Comparison of ENCODE assay signal across 1 cellular context in the genomic region with DNA sequence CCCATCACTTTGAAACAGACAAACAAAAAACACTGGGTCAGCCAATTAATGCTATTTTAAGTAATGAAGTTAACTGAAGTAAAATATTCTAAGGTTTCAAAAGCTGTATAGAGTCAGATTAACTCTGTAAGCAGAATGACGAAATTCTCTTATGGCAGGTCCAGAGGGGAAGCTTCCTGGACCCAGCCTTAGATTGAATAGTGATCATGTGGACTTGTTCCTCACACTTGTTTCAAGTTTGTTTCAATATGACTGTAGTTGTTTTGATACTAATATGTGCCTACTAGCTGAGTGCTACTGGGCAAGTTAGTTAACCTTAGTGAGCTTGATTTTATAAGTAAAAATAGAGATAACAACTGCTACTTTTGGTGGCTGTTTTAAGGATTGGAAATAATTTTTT.
TF ChIP-seq lines count a peak whose summit lies in the region.

No MANE protein-coding gene starts in this region.

TF ChIP-seq in GM12878, 131 proteins besides CTCF, POLR2A, EP300 and RAD21 (continued from another document):
- TF ChIP-seq, protein P1, sequence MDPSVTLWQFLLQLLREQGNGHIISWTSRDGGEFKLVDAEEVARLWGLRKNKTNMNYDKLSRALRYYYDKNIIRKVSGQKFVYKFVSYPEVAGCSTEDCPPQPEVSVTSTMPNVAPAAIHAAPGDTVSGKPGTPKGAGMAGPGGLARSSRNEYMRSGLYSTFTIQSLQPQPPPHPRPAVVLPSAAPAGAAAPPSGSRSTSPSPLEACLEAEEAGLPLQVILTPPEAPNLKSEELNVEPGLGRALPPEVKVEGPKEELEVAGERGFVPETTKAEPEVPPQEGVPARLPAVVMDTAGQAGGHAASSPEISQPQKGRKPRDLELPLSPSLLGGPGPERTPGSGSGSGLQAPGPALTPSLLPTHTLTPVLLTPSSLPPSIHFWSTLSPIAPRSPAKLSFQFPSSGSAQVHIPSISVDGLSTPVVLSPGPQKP (IDR thresholded peaks at IDR 0.05; ENCODE audit: low read depth, low read length) = no peak
- TF ChIP-seq, protein P2, sequence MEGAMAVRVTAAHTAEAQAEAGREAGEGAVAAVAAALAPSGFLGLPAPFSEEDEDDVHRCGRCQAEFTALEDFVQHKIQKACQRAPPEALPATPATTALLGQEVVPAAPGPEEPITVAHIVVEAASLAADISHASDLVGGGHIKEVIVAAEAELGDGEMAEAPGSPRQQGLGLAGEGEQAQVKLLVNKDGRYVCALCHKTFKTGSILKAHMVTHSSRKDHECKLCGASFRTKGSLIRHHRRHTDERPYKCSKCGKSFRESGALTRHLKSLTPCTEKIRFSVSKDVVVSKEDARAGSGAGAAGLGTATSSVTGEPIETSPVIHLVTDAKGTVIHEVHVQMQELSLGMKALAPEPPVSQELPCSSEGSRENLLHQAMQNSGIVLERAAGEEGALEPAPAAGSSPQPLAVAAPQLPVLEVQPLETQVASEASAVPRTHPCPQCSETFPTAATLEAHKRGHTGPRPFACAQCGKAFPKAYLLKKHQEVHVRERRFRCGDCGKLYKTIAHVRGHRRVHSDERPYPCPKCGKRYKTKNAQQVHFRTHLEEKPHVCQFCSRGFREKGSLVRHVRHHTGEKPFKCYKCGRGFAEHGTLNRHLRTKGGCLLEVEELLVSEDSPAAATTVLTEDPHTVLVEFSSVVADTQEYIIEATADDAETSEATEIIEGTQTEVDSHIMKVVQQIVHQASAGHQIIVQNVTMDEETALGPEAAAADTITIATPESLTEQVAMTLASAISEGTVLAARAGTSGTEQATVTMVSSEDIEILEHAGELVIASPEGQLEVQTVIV (IDR thresholded peaks at IDR 0.05; ENCODE audit: borderline replicate concordance, partially characterized antibody) = no peak
- TF ChIP-seq ZNF207 (IDR thresholded peaks at IDR 0.05; ENCODE audit: borderline replicate concordance) (no peak), CBFB (IDR thresholded peaks at IDR 0.05; ENCODE audit: low read depth) (no peak), ZZZ3 (IDR thresholded peaks at IDR 0.05; ENCODE audit: control insufficient read depth, insufficient read length, low read depth) (no peak), JUNB (IDR thresholded peaks at IDR 0.05) (peak; percentile 53), PML (IDR thresholded peaks at IDR 0.05; ENCODE audit: low read length) (no peak), CREM (IDR thresholded peaks at IDR 0.05; ENCODE audit: low read depth) (no peak), IKZF2 (IDR thresholded peaks at IDR 0.05) (peak in 1 of 2 experiments; percentile 26; a peak in 1 of 4 replicates), MTA3 (IDR thresholded peaks at IDR 0.05; ENCODE audit: borderline replicate concordance, low read length) (no peak), HCFC1 (IDR thresholded peaks at IDR 0.05; ENCODE audit: low read length) (no peak), MEF2B (IDR thresholded peaks at IDR 0.05; ENCODE audit: partially characterized antibody, poor library complexity, severe bottlenecking) (peak; percentile 30), MEF2A (IDR thresholded peaks at IDR 0.05; ENCODE audit: insufficient read depth, low read depth, low read length) (no peak), NR2F1 (conservative IDR thresholded peaks at IDR 0.05) (no peak), JUND (IDR thresholded peaks at IDR 0.05; ENCODE audit: low read depth, low read length) (peak; percentile 59; the same call in 1 of the 2 replicates), RCOR1 (conservative IDR thresholded peaks at IDR 0.05; ENCODE audit: low read depth, low read length) (no peak), NFYA (IDR thresholded peaks at IDR 0.05; ENCODE audit: borderline replicate concordance, low read depth, low read length) (no peak), RAD51 (IDR thresholded peaks at IDR 0.05) (no peak), PAX5 (IDR thresholded peaks at IDR 0.05; ENCODE audit: borderline replicate concordance, low read depth, low read length) (no peak), MTA2 (IDR thresholded peaks at IDR 0.05; ENCODE audit: low read depth) (peak; percentile 38; the same call in 1 of the 2 replicates)
- TF ChIP-seq, protein P3, sequence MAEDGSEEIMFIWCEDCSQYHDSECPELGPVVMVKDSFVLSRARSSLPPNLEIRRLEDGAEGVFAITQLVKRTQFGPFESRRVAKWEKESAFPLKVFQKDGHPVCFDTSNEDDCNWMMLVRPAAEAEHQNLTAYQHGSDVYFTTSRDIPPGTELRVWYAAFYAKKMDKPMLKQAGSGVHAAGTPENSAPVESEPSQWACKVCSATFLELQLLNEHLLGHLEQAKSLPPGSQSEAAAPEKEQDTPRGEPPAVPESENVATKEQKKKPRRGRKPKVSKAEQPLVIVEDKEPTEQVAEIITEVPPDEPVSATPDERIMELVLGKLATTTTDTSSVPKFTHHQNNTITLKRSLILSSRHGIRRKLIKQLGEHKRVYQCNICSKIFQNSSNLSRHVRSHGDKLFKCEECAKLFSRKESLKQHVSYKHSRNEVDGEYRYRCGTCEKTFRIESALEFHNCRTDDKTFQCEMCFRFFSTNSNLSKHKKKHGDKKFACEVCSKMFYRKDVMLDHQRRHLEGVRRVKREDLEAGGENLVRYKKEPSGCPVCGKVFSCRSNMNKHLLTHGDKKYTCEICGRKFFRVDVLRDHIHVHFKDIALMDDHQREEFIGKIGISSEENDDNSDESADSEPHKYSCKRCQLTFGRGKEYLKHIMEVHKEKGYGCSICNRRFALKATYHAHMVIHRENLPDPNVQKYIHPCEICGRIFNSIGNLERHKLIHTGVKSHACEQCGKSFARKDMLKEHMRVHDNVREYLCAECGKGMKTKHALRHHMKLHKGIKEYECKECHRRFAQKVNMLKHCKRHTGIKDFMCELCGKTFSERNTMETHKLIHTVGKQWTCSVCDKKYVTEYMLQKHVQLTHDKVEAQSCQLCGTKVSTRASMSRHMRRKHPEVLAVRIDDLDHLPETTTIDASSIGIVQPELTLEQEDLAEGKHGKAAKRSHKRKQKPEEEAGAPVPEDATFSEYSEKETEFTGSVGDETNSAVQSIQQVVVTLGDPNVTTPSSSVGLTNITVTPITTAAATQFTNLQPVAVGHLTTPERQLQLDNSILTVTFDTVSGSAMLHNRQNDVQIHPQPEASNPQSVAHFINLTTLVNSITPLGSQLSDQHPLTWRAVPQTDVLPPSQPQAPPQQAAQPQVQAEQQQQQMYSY (CRISPR knock-in tag; IDR thresholded peaks at IDR 0.05) = no peak
- TF ChIP-seq, protein P4, sequence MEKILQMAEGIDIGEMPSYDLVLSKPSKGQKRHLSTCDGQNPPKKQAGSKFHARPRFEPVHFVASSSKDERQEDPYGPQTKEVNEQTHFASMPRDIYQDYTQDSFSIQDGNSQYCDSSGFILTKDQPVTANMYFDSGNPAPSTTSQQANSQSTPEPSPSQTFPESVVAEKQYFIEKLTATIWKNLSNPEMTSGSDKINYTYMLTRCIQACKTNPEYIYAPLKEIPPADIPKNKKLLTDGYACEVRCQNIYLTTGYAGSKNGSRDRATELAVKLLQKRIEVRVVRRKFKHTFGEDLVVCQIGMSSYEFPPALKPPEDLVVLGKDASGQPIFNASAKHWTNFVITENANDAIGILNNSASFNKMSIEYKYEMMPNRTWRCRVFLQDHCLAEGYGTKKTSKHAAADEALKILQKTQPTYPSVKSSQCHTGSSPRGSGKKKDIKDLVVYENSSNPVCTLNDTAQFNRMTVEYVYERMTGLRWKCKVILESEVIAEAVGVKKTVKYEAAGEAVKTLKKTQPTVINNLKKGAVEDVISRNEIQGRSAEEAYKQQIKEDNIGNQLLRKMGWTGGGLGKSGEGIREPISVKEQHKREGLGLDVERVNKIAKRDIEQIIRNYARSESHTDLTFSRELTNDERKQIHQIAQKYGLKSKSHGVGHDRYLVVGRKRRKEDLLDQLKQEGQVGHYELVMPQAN (conservative IDR thresholded peaks at IDR 0.05) = no peak
- TF ChIP-seq, protein P5, sequence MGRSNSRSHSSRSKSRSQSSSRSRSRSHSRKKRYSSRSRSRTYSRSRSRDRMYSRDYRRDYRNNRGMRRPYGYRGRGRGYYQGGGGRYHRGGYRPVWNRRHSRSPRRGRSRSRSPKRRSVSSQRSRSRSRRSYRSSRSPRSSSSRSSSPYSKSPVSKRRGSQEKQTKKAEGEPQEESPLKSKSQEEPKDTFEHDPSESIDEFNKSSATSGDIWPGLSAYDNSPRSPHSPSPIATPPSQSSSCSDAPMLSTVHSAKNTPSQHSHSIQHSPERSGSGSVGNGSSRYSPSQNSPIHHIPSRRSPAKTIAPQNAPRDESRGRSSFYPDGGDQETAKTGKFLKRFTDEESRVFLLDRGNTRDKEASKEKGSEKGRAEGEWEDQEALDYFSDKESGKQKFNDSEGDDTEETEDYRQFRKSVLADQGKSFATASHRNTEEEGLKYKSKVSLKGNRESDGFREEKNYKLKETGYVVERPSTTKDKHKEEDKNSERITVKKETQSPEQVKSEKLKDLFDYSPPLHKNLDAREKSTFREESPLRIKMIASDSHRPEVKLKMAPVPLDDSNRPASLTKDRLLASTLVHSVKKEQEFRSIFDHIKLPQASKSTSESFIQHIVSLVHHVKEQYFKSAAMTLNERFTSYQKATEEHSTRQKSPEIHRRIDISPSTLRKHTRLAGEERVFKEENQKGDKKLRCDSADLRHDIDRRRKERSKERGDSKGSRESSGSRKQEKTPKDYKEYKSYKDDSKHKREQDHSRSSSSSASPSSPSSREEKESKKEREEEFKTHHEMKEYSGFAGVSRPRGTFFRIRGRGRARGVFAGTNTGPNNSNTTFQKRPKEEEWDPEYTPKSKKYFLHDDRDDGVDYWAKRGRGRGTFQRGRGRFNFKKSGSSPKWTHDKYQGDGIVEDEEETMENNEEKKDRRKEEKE (IDR thresholded peaks at IDR 0.05) = no peak
